Comparison of ENCODE assay signal across 25 cellular contexts in the genomic region with DNA sequence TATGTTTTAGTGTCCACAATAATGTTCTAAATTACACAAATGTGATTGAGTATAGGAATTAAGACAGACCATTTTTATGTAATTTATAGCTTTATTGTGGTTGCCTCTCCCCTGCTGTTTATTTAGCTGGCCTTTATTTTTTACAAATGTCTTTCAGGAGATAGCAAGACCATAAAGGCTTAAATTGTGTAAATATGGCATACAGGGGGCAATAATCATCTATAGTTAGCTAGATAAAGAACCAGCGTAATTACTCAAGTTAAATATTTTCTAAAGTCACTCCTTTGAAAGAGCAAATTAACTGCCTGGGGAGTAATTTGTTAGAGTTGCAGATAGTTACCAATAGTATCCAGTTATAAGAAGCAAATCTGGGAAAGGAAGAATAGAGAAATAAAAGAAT. TPM values are rescaled to one million over a fixed set of nuclear protein-coding genes. Genes with fewer than 3 reads are reported as not detected.
DNase-seq lines count a peak whose midpoint lies in the region; ATAC-seq and TF ChIP-seq lines count a peak whose summit lies in the region.
"Had no signal": no experiment of that assay in that cellular context is flagged by ENCODE, and none has a peak within 500 bp of the region (broad histone marks: within the 10 kb centered on the region; RNA-seq: fewer than 3 reads in every experiment).

TSS of gene MALRD1 (plus strand) at position 323 of the 400 bp plus-strand sequence. CDS start 138 bp downstream, outside the sequence.

- TF ChIP-seq POLR2A in testis (IDR thresholded peaks at IDR 0.05) = no peak
- no peak for TF ChIP-seq POLR2A in heart left ventricle (IDR thresholded peaks at IDR 0.05)

- peak within 1 kb of the TSS; percentile 52 to 63 for H3K9ac ChIP-seq in duodenal mucosa (ENCODE audit: low read depth in 1 of 2, low read length in 2 of 2)
- H3K9ac ChIP-seq: BLaER1, GM23248, KMS-11 had no signal

- peak in 2 of 3 experiments; percentile 20 to 72 for DNase-seq in NCI-H1417 (lab: John Stamatoyannopoulos, UW)
- no peak for DNase-seq in NCI-H1417 treated with DMSO at 0.1 percent for 48 hours (lab: John Stamatoyannopoulos, UW)
- no peak for DNase-seq in mucosa of descending colon
- DNase-seq in testis = no peak
- DNase-seq in activated CD8-positive, alpha-beta memory T cell treated with anti-CD3 and anti-CD28 coated beads for 24 hours = no peak
- DNase-seq in heart left ventricle = no peak
- DNase-seq in NCI-H2029 (lab: John Stamatoyannopoulos, UW) = no peak
- DNase-seq: ACHN; CD4-positive, alpha-beta memory T cell; GM23248; HCEC 1CT; MV-4-11; NCI-H1105 treated with DMSO at 0.1 percent for 48 hours; NCI-H187 treated with DMSO at 0.1 percent for 48 hours; NCI-H226; NCI-H524; OCI-M1 had no signal

- H3K4me1 ChIP-seq in duodenal mucosa (ENCODE audit: control insufficient read depth in 1 of 2, insufficient read depth in 2 of 2, low read length in 2 of 2) = peaks cover 10 to 20% of the 10 kb centered on the region in 2 donors
- H3K4me1 ChIP-seq in mucosa of descending colon (ENCODE audit: low read depth) = no peaks in the 10 kb centered on the region
- H3K4me1 ChIP-seq in testis = no peaks in the 10 kb centered on the region
- H3K4me1 ChIP-seq in heart left ventricle = no peaks in the 10 kb centered on the region

- ATAC-seq in mucosa of descending colon = peak; percentile 77
- no peak for ATAC-seq in heart left ventricle
- ATAC-seq: Right ventricle myocardium inferior had no signal

- H3K4me3 ChIP-seq in duodenal mucosa (ENCODE audit: low read depth in 1 of 2, low read length in 2 of 2) (peak within 1 kb of the TSS; percentile 81 to 82), mucosa of descending colon (no peak within 1 kb of the TSS), testis (no peak within 1 kb of the TSS), heart left ventricle (no peak within 1 kb of the TSS)
- H3K4me3 ChIP-seq: BLaER1, GM23248 had no signal

- 53 to 55% methylated on average over 1 of the region's 1 CpG for WGBS in testis, 2 donors
- WGBS in heart left ventricle, 4 donors = 85 to 96% (median 93%) methylated on average over 1 of the region's 1 CpG

- intact Hi-C loops in mucosa of descending colon (cut with DNase I, micrococcal nuclease) = no loop called here
- intact Hi-C loops in testis (cut with DNase I; ENCODE audit: low total_unique reads) = no loop called here
- intact Hi-C loops in heart left ventricle (cut with DNase I) = no loop called here

- H3K36me3 ChIP-seq in duodenal mucosa (ENCODE audit: control insufficient read depth in 1 of 2, insufficient read depth in 2 of 2, low read length in 2 of 2) (no peaks in the 10 kb centered on the region), mucosa of descending colon (ENCODE audit: low read depth) (no peaks in the 10 kb centered on the region), testis (ENCODE audit: low read depth, missing control alignments) (no peaks in the 10 kb centered on the region), heart left ventricle (no peaks in the 10 kb centered on the region)
- H3K36me3 ChIP-seq: BLaER1 had no signal

- TF ChIP-seq CTCF in mucosa of descending colon (IDR thresholded peaks at IDR 0.05) (no peak), testis (IDR thresholded peaks at IDR 0.05) (no peak), heart left ventricle (IDR thresholded peaks at IDR 0.05) (no peak)

- no peak within 1 kb of the TSS for H3K27ac ChIP-seq in duodenal mucosa (ENCODE audit: low read depth, low read length)
- H3K27ac ChIP-seq in testis = no peak within 1 kb of the TSS
- no peak within 1 kb of the TSS for H3K27ac ChIP-seq in heart left ventricle
- H3K27ac ChIP-seq: 22Rv1, BLaER1, GM23248, KMS-11 had no signal

- H3K27me3 ChIP-seq in duodenal mucosa (ENCODE audit: control insufficient read depth in 1 of 2, insufficient read depth in 2 of 2, low read length in 2 of 2) (no peaks in the 10 kb centered on the region), testis (no peaks in the 10 kb centered on the region), heart left ventricle (no peaks in the 10 kb centered on the region)
- H3K27me3 ChIP-seq: BLaER1 had no signal

- H3K9me3 ChIP-seq in duodenal mucosa (ENCODE audit: control insufficient read depth in 1 of 2, low read length in 2 of 2) (no peaks in the 10 kb centered on the region), mucosa of descending colon (no peaks in the 10 kb centered on the region), testis (no peaks in the 10 kb centered on the region), heart left ventricle (peaks cover 0 to 2% (median 0%) of the 10 kb centered on the region in 12 donors)
- H3K9me3 ChIP-seq: BLaER1 had no signal

RNA-seq across cellular contexts. Expression of gene MALRD1, which starts in this region (rescaled TPM):
- total RNA-seq in mucosa of descending colon (under 1 TPM; 0.41 to 0.90 (median 0.60) TPM), testis (10 to 100 TPM; 19.3 to 26.7 TPM), heart left ventricle (1 to 10 TPM in 1 of 9 donors, under 1 TPM in 7, not detected in 1; 0.12 to 1.1 (median 0.40) TPM)
- polyA plus RNA-seq in testis (ENCODE audit: insufficient read depth, low read depth, low replicate concordance) (3.3 TPM), heart left ventricle (under 1 TPM; 0.19 TPM)
- total RNA-seq: CD4-positive, alpha-beta memory T cell; G401; GM23248; HT1080; SK-MEL-5 had no signal
- polyA plus RNA-seq: CD4-positive, alpha-beta memory T cell had no signal

Comparison
In these comparisons a context has a peak if more than half of its experiments do, and no peak if none do; other contexts are left out.
1. RNA of gene MALRD1 (total RNA-seq): 19.3 to 26.7 TPM in testis; 0.41 to 0.90 TPM in mucosa of descending colon and 0.12 to 1.1 TPM in heart left ventricle; every median in the first group is over 4 times any median in the second.
2. DNase-seq: peak in NCI-H1417 (2 of 3); none in NCI-H1417 treated with DMSO at 0.1 percent for 48 hours (single experiment), mucosa of descending colon (0 of 3), testis (single experiment), activated CD8-positive, alpha-beta memory T cell treated with anti-CD3 and anti-CD28 coated beads for 24 hours (single experiment), heart left ventricle (0 of 5) and NCI-H2029 (single experiment).
3. Peak in ATAC-seq in mucosa of descending colon; RNA of the gene not detected or under 1 TPM.
4. H3K4me3 ChIP-seq: peak in duodenal mucosa (2 of 2); none in mucosa of descending colon (single experiment), testis (0 of 2) and heart left ventricle (0 of 12).